In the genomic region with DNA sequence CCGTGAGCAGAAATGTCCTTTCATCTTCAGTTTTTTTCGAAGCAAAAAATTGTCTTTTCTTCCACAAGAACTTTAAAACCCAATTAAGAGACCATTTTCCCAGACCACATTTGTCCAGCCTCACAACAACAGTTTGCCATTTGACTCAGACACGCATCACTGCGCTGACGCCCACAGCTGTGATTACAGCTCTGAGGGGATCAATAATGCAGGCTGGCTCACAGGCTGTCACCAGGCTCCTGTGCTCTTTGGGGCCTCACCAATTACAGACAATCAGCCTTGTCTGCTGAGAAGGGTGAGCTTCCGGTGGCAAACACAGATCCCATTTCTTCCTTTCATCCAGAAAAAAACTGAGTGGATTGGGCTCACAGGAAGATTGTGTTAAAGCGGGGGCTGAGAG, we compare ENCODE assay signal across 11 cellular contexts. TPM values are rescaled to one million over a fixed set of nuclear protein-coding genes. Genes with fewer than 3 reads are reported as not detected.
DNase-seq lines count a peak whose midpoint lies in the region; ATAC-seq and TF ChIP-seq lines count a peak whose summit lies in the region.
"Had no signal": no experiment of that assay in that cellular context is flagged by ENCODE, and none has a peak within 500 bp of the region (broad histone marks: within the 10 kb centered on the region; RNA-seq: fewer than 3 reads in every experiment).

No MANE protein-coding gene starts in this region.

- intact Hi-C loops in Right ventricle myocardium inferior (cut with DNase I), result no loop called here

- H3K4me2 ChIP-seq in osteoblast (ENCODE audit: insufficient read depth, low read length), result peak overlapping the region; percentile 11

- no peaks in the 10 kb centered on the region for H3K9me3 ChIP-seq in osteoblast (ENCODE audit: low read depth, low read length)
- H3K9me3 ChIP-seq: thyroid gland had no signal

- H3K4me3 ChIP-seq in osteoblast (ENCODE audit: insufficient read depth, low read length), result no peak overlapping the region
- H3K4me3 ChIP-seq: thyroid gland had no signal

- no peaks in the 10 kb centered on the region for H3K79me2 ChIP-seq in osteoblast (ENCODE audit: insufficient read depth, low read length)

- DNase-seq in HCEC 1CT, result peak; percentile 52
- peak; percentile 72 to 83 for DNase-seq in NCI-H1930 (lab: John Stamatoyannopoulos, UW)
- peak in 1 of 2 donors; percentile 16 for DNase-seq in activated T-cell treated with anti-CD3 and anti-CD28 coated beads, Interleukin-2, amount 50 U/mL, for 72 hours
- no peak for DNase-seq in osteoblast (ENCODE audit: insufficient read length, low spot score, missing footprints)
- DNase-seq in Kasumi-1 (lab: John Stamatoyannopoulos, UW), result no peak
- DNase-seq in D341Med (ENCODE audit: low spot score), result no peak
- DNase-seq in Right ventricle myocardium inferior (ENCODE audit: missing footprints), result no peak
- DNase-seq: EL; NK-92 treated with Interleukin-12 subunit alpha and Interleukin-12 subunit beta, amount 100 ng/mL, for 24 hours; thyroid gland had no signal

- peaks cover 36% of the 10 kb centered on the region for H3K4me1 Mint-ChIP-seq in activated T-cell treated with anti-CD3 and anti-CD28 coated beads, Interleukin-2, amount 50 U/mL, for 72 hours (ENCODE audit: low read depth)

- peak overlapping the region; percentile 30 for H2AFZ ChIP-seq in osteoblast (ENCODE audit: low read length)

- H3K27ac Mint-ChIP-seq in activated T-cell treated with anti-CD3 and anti-CD28 coated beads, Interleukin-2, amount 50 U/mL, for 72 hours, result no peak overlapping the region

- TF ChIP-seq CTCF in osteoblast (IDR thresholded peaks at IDR 0.05; ENCODE audit: extremely low read depth, low read depth, low read length), result no peak

- no peaks in the 10 kb centered on the region for H4K20me1 ChIP-seq in osteoblast (ENCODE audit: insufficient read depth, low read length)

- H3K36me3 Mint-ChIP-seq in activated T-cell treated with anti-CD3 and anti-CD28 coated beads, Interleukin-2, amount 50 U/mL, for 72 hours (ENCODE audit: insufficient read depth in 2 of 2), result no peaks in the 10 kb centered on the region

- no peak for ATAC-seq in activated T-cell treated with anti-CD3 and anti-CD28 coated beads, Interleukin-2, amount 50 U/mL, for 72 hours (replicated peaks in 1 of 2)
- no peak for ATAC-seq in GM19023 (IDR thresholded peaks at IDR 0.05; ENCODE audit: unreplicated experiment)
- no peak for ATAC-seq in Right ventricle myocardium inferior

- no peaks in the 10 kb centered on the region for H3K9me3 Mint-ChIP-seq in activated T-cell treated with anti-CD3 and anti-CD28 coated beads, Interleukin-2, amount 50 U/mL, for 72 hours

- H3K27me3 Mint-ChIP-seq in activated T-cell treated with anti-CD3 and anti-CD28 coated beads, Interleukin-2, amount 50 U/mL, for 72 hours (ENCODE audit: low read depth), result peaks cover 35% of the 10 kb centered on the region

- H3K27ac ChIP-seq in osteoblast (ENCODE audit: low read depth, low read length), result no peak overlapping the region
- H3K27ac ChIP-seq: thyroid gland had no signal

- peaks cover 5% of the 10 kb centered on the region for H3K27me3 ChIP-seq in osteoblast (ENCODE audit: insufficient read depth, low read length)
- H3K27me3 ChIP-seq: thyroid gland had no signal

- peaks cover 25% of the 10 kb centered on the region for H3K4me1 ChIP-seq in osteoblast (ENCODE audit: insufficient read depth, low read length)
- H3K4me1 ChIP-seq: thyroid gland had no signal

- H3K36me3 ChIP-seq in osteoblast (ENCODE audit: insufficient read depth, low read length), result no peaks in the 10 kb centered on the region
- H3K36me3 ChIP-seq: thyroid gland had no signal

- H3K4me3 Mint-ChIP-seq in activated T-cell treated with anti-CD3 and anti-CD28 coated beads, Interleukin-2, amount 50 U/mL, for 72 hours, result peak overlapping the region; percentile 74 to 81

RNA-seq across cellular contexts. Expression of gene DDC, which starts 33.3 kb away (rescaled TPM):
- not detected for total RNA-seq in activated T-cell treated with anti-CD3 and anti-CD28 coated beads, Interleukin-2, amount 50 U/mL, for 72 hours
- total RNA-seq in osteoblast (not detected in 2 replicates), Right ventricle myocardium inferior (not detected)

Comparison
In these comparisons a context has a peak if more than half of its experiments do, and no peak if none do; other contexts are left out.
1. DNase-seq: peak in HCEC 1CT (single experiment) and NCI-H1930 (2 of 2); none in osteoblast (single experiment), Kasumi-1 (0 of 2), D341Med (single experiment) and Right ventricle myocardium inferior (single experiment).